10 cellular contexts compared by ENCODE assay signal in the genomic region with DNA sequence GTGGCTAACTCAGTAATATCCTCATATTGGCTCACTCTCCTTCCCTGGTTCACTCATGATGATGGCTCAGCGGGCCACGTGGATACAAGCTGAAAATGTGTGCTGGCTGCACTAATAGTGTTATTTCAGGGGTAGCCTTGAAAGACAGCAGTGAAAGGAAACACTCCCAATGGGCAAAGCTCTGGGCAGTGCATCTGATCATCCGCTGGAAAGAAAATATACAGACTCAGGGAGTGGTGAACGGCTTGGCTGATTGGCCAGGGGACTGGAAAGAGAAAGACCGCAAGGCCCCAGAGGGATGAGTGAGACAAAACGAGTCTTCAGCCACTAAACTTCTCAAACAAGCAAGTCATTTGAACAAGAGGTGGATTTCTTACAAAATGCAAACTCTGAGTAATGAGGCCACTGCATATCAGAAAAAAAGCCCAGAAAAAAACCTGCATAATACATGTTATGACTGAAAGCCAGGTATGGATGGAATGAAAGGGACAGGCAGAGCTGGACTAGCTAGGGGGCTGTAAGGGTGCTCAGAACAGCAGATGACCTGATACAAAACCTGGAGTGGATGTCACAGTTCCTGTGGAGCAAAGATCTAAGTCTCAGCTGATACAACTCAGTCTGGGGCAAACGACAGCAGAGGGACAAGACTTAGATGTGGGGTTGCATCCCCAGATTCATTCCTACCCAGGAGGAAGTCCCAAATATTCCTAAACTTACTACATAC. TPM values are rescaled to one million over a fixed set of nuclear protein-coding genes. Genes with fewer than 3 reads are reported as not detected.
DNase-seq lines count a peak whose midpoint lies in the region; ATAC-seq and TF ChIP-seq lines count a peak whose summit lies in the region.
"Had no signal": no experiment of that assay in that cellular context is flagged by ENCODE, and none has a peak within 500 bp of the region (broad histone marks: within the 10 kb centered on the region; RNA-seq: fewer than 3 reads in every experiment).

No MANE protein-coding gene starts in this region.

- no peak overlapping the region for H2AFZ ChIP-seq in smooth muscle cell (ENCODE audit: low read depth)

- H3K27me3 ChIP-seq in brain microvascular endothelial cell (replicated peaks), result no peaks in the 10 kb centered on the region
- no peaks in the 10 kb centered on the region for H3K27me3 ChIP-seq in smooth muscle cell (ENCODE audit: low read depth)
- H3K27me3 ChIP-seq: right atrium auricular region had no signal

- H3K27ac ChIP-seq in brain microvascular endothelial cell (peak overlapping the region; percentile 29), smooth muscle cell (ENCODE audit: low read depth) (no peak overlapping the region)
- H3K27ac ChIP-seq: right atrium auricular region had no signal

- in situ Hi-C loops in ACHN (cut with HindIII; ENCODE audit: low pct_ligation_motif_present, low pct_unique_long_range_greater_than_20kb, low sequenced_read_pairs), result no loop called here
- in situ Hi-C loops in brain microvascular endothelial cell (cut with HindIII; ENCODE audit: low pct_ligation_motif_present, low sequenced_read_pairs), result no loop called here

- ATAC-seq in GM19438 (IDR thresholded peaks at IDR 0.05; ENCODE audit: low read depth, unreplicated experiment), result peak; percentile 33
- peak; percentile 20 for ATAC-seq in HG03196 (IDR thresholded peaks at IDR 0.05; ENCODE audit: unreplicated experiment)
- ATAC-seq in left lobe of liver, result no peak

- H3K4me2 ChIP-seq in smooth muscle cell, result no peak overlapping the region

- H3K36me3 ChIP-seq in brain microvascular endothelial cell (replicated peaks) (peaks cover 3% of the 10 kb centered on the region), smooth muscle cell (ENCODE audit: low read depth) (no peaks in the 10 kb centered on the region)
- H3K36me3 ChIP-seq: right atrium auricular region had no signal

- H3K4me3 ChIP-seq in brain microvascular endothelial cell (ENCODE audit: low read depth, low read length), result no peak overlapping the region
- no peak overlapping the region for H3K4me3 ChIP-seq in smooth muscle cell
- H3K4me3 ChIP-seq: right atrium auricular region had no signal

- no peaks in the 10 kb centered on the region for H3F3A ChIP-seq in smooth muscle cell (ENCODE audit: low read depth)

- TF ChIP-seq CTCF in brain microvascular endothelial cell (IDR thresholded peaks at IDR 0.05; ENCODE audit: low read depth, low read length, missing control alignments) (no peak), smooth muscle cell (IDR thresholded peaks at IDR 0.05; ENCODE audit: borderline replicate concordance, insufficient read depth, poor library complexity, severe bottlenecking) (no peak)

- DNase-seq in ACHN (peak; percentile 2), brain microvascular endothelial cell (no peak), posterior cingulate gyrus (no peak), left lobe of liver (ENCODE audit: low spot score) (no peak), smooth muscle cell (lab: John Stamatoyannopoulos, UW; ENCODE audit: unreplicated experiment) (no peak), superior temporal gyrus (ENCODE audit: extremely low spot score) (no peak)
- DNase-seq: RPMI8226 had no signal

- no peaks in the 10 kb centered on the region for H3K79me2 ChIP-seq in smooth muscle cell (ENCODE audit: low read depth)

- WGBS in smooth muscle cell (ENCODE audit: low lambda C conversion rate), result 92% methylated on average over 7 of the region's 7 CpGs

- intact Hi-C loops in posterior cingulate gyrus (cut with DNase I), result loop anchor here (5.0 kb wide), 2 partner anchors 92 to 172 kb away; no protein-coding TSS in a partner anchor

- H4K20me1 ChIP-seq in smooth muscle cell (ENCODE audit: low read depth), result peaks cover 64% of the 10 kb centered on the region

- no peaks in the 10 kb centered on the region for H3K9me3 ChIP-seq in smooth muscle cell (replicated peaks; ENCODE audit: low read depth)
- H3K9me3 ChIP-seq: right atrium auricular region had no signal

- H3K9ac ChIP-seq in smooth muscle cell (ENCODE audit: low read depth), result no peak overlapping the region

- H3K4me1 ChIP-seq in smooth muscle cell (ENCODE audit: low read depth), result no peaks in the 10 kb centered on the region

RNA-seq across cellular contexts. Expression of gene CMTM6, which starts 33.3 kb away (rescaled TPM):
- total RNA-seq in left lobe of liver (46.5 TPM), smooth muscle cell (148 and 161 TPM in 2 replicates)
- 99.7 and 110 TPM in 2 replicates for polyA plus RNA-seq in smooth muscle cell
